ENCODE assay signal across 8 cellular contexts in genomic region chr20:57211949-57212889, GRCh38. TPM values are rescaled to one million over a fixed set of nuclear protein-coding genes. Genes with fewer than 3 reads are reported as not detected.
DNase-seq lines count a peak whose midpoint lies in the region; ATAC-seq, FAIRE-seq and TF ChIP-seq lines count a peak whose summit lies in the region.
"Had no signal": no experiment of that assay in that cellular context is flagged by ENCODE, and none has a peak within 500 bp of the region (broad histone marks: within the 10 kb centered on the region; RNA-seq: fewer than 3 reads in every experiment).

No MANE protein-coding gene starts in this region.

- H3K4me1 Mint-ChIP-seq in activated naive CD4-positive, alpha-beta T cell treated with anti-CD3 and anti-CD28 coated beads for 36 hours (ENCODE audit: low read depth), result no peaks in the 10 kb centered on the region
- H3K4me1 Mint-ChIP-seq in activated T-cell treated with anti-CD3 and anti-CD28 coated beads, Interleukin-2, amount 50 U/mL, for 4 hours (ENCODE audit: low read depth), result no peaks in the 10 kb centered on the region
- H3K4me1 Mint-ChIP-seq: naive B cell had no signal

- H3K4me2 ChIP-seq in K562 (ENCODE audit: insufficient read depth, low read length), result no peak overlapping the region

- TF ChIP-seq RAD21 in K562 (CRISPR knock-in tag; conservative IDR thresholded peaks at IDR 0.05 in 1 of 2, IDR thresholded peaks at IDR 0.05 in 1 of 2), result no peak

- H3K9ac ChIP-seq in K562 (ENCODE audit: insufficient read depth in 1 of 2, low read depth in 2 of 2, low read length in 2 of 2), result no peak overlapping the region
- no peak overlapping the region for H3K9ac ChIP-seq in iPS-18a (ENCODE audit: low read length)

- peaks cover 10% of the 10 kb centered on the region for H3K27me3 Mint-ChIP-seq in activated naive CD4-positive, alpha-beta T cell treated with anti-CD3 and anti-CD28 coated beads for 36 hours (ENCODE audit: low read depth)
- H3K27me3 Mint-ChIP-seq in activated T-cell treated with anti-CD3 and anti-CD28 coated beads, Interleukin-2, amount 50 U/mL, for 4 hours (ENCODE audit: low read depth), result peaks cover 12% of the 10 kb centered on the region

- no peak overlapping the region for H3K27ac Mint-ChIP-seq in activated naive CD4-positive, alpha-beta T cell treated with anti-CD3 and anti-CD28 coated beads for 36 hours
- H3K27ac Mint-ChIP-seq: naive B cell had no signal

- TF ChIP-seq POLR2A in K562 (conservative IDR thresholded peaks at IDR 0.05), result no peak

- no peaks in the 10 kb centered on the region for H3K9me1 ChIP-seq in K562 (ENCODE audit: control insufficient read depth, insufficient read depth, low read length)

- H2AFZ ChIP-seq in K562 (ENCODE audit: low read depth, low read length), result no peak overlapping the region

- DNase-seq in HT-29 (ENCODE audit: low spot score) (peak; percentile 74), K562 (ENCODE audit: extremely low read depth in 1 of 4, low spot score in 3 of 4) (no peak)
- DNase-seq in activated naive CD4-positive, alpha-beta T cell treated with anti-CD3 and anti-CD28 coated beads for 36 hours, result no peak
- DNase-seq in activated naive CD4-positive, alpha-beta T cell (lab: John Stamatoyannopoulos, UW), result no peak
- DNase-seq in activated T-cell treated with anti-CD3 and anti-CD28 coated beads, Interleukin-2, amount 50 U/mL, for 4 hours, result no peak
- DNase-seq: naive B cell had no signal

- H3K4me3 Mint-ChIP-seq in activated naive CD4-positive, alpha-beta T cell treated with anti-CD3 and anti-CD28 coated beads for 36 hours, result no peak overlapping the region
- H3K4me3 Mint-ChIP-seq in activated T-cell treated with anti-CD3 and anti-CD28 coated beads, Interleukin-2, amount 50 U/mL, for 4 hours, result no peak overlapping the region
- H3K4me3 Mint-ChIP-seq: naive B cell had no signal

- no TSS peak for BruUV-seq in K562 (replicated peaks; lab: Mats Ljungman, UMichigan)

- H3K27ac ChIP-seq in K562 (ENCODE audit: extremely low read depth, low read depth, low read length) (no peak overlapping the region), iPS-18a (ENCODE audit: low read length) (no peak overlapping the region), thymus (ENCODE audit: low read depth) (peak overlapping the region; percentile 47)

- H3K4me1 ChIP-seq in K562 (replicated peaks in 1 of 2; ENCODE audit: control insufficient read depth in 2 of 2, insufficient read depth in 2 of 2, low read length in 2 of 2), result peaks cover 0 to 7% of the 10 kb centered on the region in 2 experiments; a peak in 1 of 5 replicates
- peaks cover 31% of the 10 kb centered on the region for H3K4me1 ChIP-seq in iPS-18a (ENCODE audit: control insufficient read depth, low read depth, low read length)
- no peaks in the 10 kb centered on the region for H3K4me1 ChIP-seq in thymus (ENCODE audit: control insufficient read depth, insufficient read depth, low read length)

- H3K27me3 ChIP-seq in K562 (ENCODE audit: control insufficient read depth in 2 of 2, insufficient read depth in 2 of 2, low read length in 2 of 2) (peaks cover 34 to 70% of the 10 kb centered on the region in 2 experiments), iPS-18a (ENCODE audit: control insufficient read depth, insufficient read depth, low read length) (peaks cover 21% of the 10 kb centered on the region), thymus (ENCODE audit: control insufficient read depth, insufficient read depth) (no peaks in the 10 kb centered on the region)

- intact Hi-C loops in K562 (cut with micrococcal nuclease), result no loop called here
- intact Hi-C loops in activated naive CD4-positive, alpha-beta T cell treated with anti-CD3 and anti-CD28 coated beads for 36 hours (cut with micrococcal nuclease), result no loop called here

- H3K9me3 Mint-ChIP-seq in activated naive CD4-positive, alpha-beta T cell treated with anti-CD3 and anti-CD28 coated beads for 36 hours, result peaks cover 3% of the 10 kb centered on the region
- no peaks in the 10 kb centered on the region for H3K9me3 Mint-ChIP-seq in activated T-cell treated with anti-CD3 and anti-CD28 coated beads, Interleukin-2, amount 50 U/mL, for 4 hours

- H4K20me1 ChIP-seq in K562 (replicated peaks; ENCODE audit: control insufficient read depth, insufficient read depth, low read length), result 0 out of 2 replicates have a peak, but pooled peaks cover 5% of the 10 kb centered on the region

- H3K36me3 Mint-ChIP-seq in activated naive CD4-positive, alpha-beta T cell treated with anti-CD3 and anti-CD28 coated beads for 36 hours (ENCODE audit: low read depth), result no peaks in the 10 kb centered on the region
- no peaks in the 10 kb centered on the region for H3K36me3 Mint-ChIP-seq in activated T-cell treated with anti-CD3 and anti-CD28 coated beads, Interleukin-2, amount 50 U/mL, for 4 hours (ENCODE audit: insufficient read depth)

- no peaks in the 10 kb centered on the region for H3K9me3 ChIP-seq in K562 (replicated peaks; ENCODE audit: control insufficient read depth, insufficient read depth, low read depth, low read length)
- H3K9me3 ChIP-seq in iPS-18a (ENCODE audit: control insufficient read depth, low read depth, low read length), result no peaks in the 10 kb centered on the region
- no peaks in the 10 kb centered on the region for H3K9me3 ChIP-seq in thymus (ENCODE audit: control insufficient read depth)

- CTCF ChIA-PET in K562 (lab: Yijun Ruan, JAX; ENCODE audit: low intra/inter-chr PET ratio), result no interaction called here
- CTCF ChIA-PET in activated naive CD4-positive, alpha-beta T cell treated with anti-CD3 and anti-CD28 coated beads for 36 hours (lab: Charles Lee), result interaction anchor here (0.9 kb wide), 1 partner anchor 291 kb away, joined by 3 read pairs; no protein-coding TSS in a partner anchor

- no peaks in the 10 kb centered on the region for H3K79me2 ChIP-seq in K562 (ENCODE audit: control insufficient read depth, insufficient read depth, low read length)

- H3K4me3 ChIP-seq in K562, result no peak overlapping the region
- peak overlapping the region; percentile 17 for H3K4me3 ChIP-seq in iPS-18a (ENCODE audit: low read length)
- H3K4me3 ChIP-seq in thymus (ENCODE audit: low read length), result no peak overlapping the region

- no peak for TF ChIP-seq CTCF in K562 (IDR thresholded peaks at IDR 0.05 in 2 of 3, conservative IDR thresholded peaks at IDR 0.05 in 1 of 3; ENCODE audit: insufficient read depth in 2 of 3, low read depth in 1 of 3, low read length in 3 of 3)

- no peaks in the 10 kb centered on the region for H3K36me3 ChIP-seq in K562 (ENCODE audit: control insufficient read depth, insufficient read depth, low read length)
- H3K36me3 ChIP-seq in iPS-18a (ENCODE audit: control insufficient read depth, low read depth, low read length), result no peaks in the 10 kb centered on the region
- H3K36me3 ChIP-seq in thymus (ENCODE audit: control insufficient read depth, insufficient read depth), result no peaks in the 10 kb centered on the region

- 2% methylated on average over 37 of the region's 38 CpGs for WGBS in K562 (ENCODE audit: insufficient coverage, low coverage, missing lambda C conversion rate)
- 59% methylated on average over 38 of the region's 38 CpGs for WGBS in thymus

- FAIRE-seq in K562 (lab: Jason Lieb, UNC), result no peak

- POLR2A ChIA-PET in K562 (lab: Yijun Ruan, JAX), result interaction anchor here (0.7 to 1.1 kb wide), 4 partner anchors 11 to 117 kb away, joined by 3 to 4 read pairs (median 4); no protein-coding TSS in a partner anchor

- TF ChIP-seq EP300 in K562 (IDR thresholded peaks at IDR 0.05; ENCODE audit: low read length), result no peak

- in situ Hi-C loops in K562 (cut with MboI), result no loop called here

- peak; percentile 34; the same call in 2 of the 3 replicates for ATAC-seq in K562
- no peak for ATAC-seq in activated T-cell treated with anti-CD3 and anti-CD28 coated beads, Interleukin-2, amount 50 U/mL, for 4 hours

TF ChIP-seq in K562, 482 proteins besides CTCF, POLR2A, EP300 and RAD21 (continues in another document):
- 0 out of 2 replicates have a peak, but pooled peaks have one; percentile 10 for TF ChIP-seq JUN (IDR thresholded peaks at IDR 0.05; ENCODE audit: borderline replicate concordance, low read depth, low read length)
- no peak for TF ChIP-seq JUN (CRISPR knock-in tag; IDR thresholded peaks at IDR 0.05; ENCODE audit: borderline replicate concordance)
- peak; percentile 16; the same call in 1 of the 2 replicates for TF ChIP-seq SPI1 (IDR thresholded peaks at IDR 0.05; ENCODE audit: borderline replicate concordance, low read depth, low read length)

RNA-seq across cellular contexts. Expression of gene BMP7, which starts 54.2 kb away (rescaled TPM):
- not detected in 2 replicates for total RNA-seq in HT-29 (2014; rRNA removed; shearing (Covaris generic))
- not detected in 2 replicates for total RNA-seq in K562 (2011; cell fraction: chromatin; rRNA removed; ENCODE audit: low replicate concordance)
- total RNA-seq in K562 (2011; cell fraction: nucleolus; rRNA removed), result not detected in 2 replicates
- not detected in 2 replicates for total RNA-seq in K562 (2011; cell fraction: nucleoplasm; rRNA removed)
- total RNA-seq in K562 (2014; rRNA removed), result not detected in 2 replicates
- total RNA-seq in K562 (2014; rRNA removed; fragmentation: Illumina TruSeq; extraction: Trizol), result not detected in 2 replicates
- not detected in 2 replicates for total RNA-seq in K562 (2015; rRNA removed; fragmentation: Illumina TruSeq; extraction: Trizol)
- total RNA-seq in K562 (2021), result 0.13 and 0.18 TPM in 2 replicates
- polyA plus RNA-seq in K562 (2011; rRNA removed), result not detected in 2 replicates
- not detected in 2 replicates for polyA plus RNA-seq in K562 (2011; cell fraction: cytosol; rRNA removed)
- not detected in 2 replicates for polyA plus RNA-seq in K562 (2011; cell fraction: nucleus; rRNA removed)
- polyA plus RNA-seq in K562 (2012), result 0.07 and 0.15 TPM in 2 replicates
- polyA plus RNA-seq in K562 (2014; fragmentation: Illumina TruSeq; extraction: Trizol), result not detected in 2 replicates
- polyA plus RNA-seq in K562 (2014; fragmentation: Nextera tagmentation; extraction: Ambion mirVana), result not detected
- not detected in 2 replicates for polyA plus RNA-seq in K562 (2014; rRNA removed)
- not detected in 2 replicates for polyA minus RNA-seq in K562 (2011; rRNA and poly(A)+ RNA removed)
- not detected in 2 replicates for polyA minus RNA-seq in K562 (2011; cell fraction: cytosol; rRNA and poly(A)+ RNA removed)
- not detected in 2 replicates for polyA minus RNA-seq in K562 (2011; cell fraction: nucleus; rRNA and poly(A)+ RNA removed)
- 2.4 TPM for polyA plus RNA-seq in thymus
- total RNA-seq in activated naive CD4-positive, alpha-beta T cell treated with anti-CD3 and anti-CD28 coated beads for 36 hours, result not detected
- total RNA-seq in activated T-cell treated with anti-CD3 and anti-CD28 coated beads, Interleukin-2, amount 50 U/mL, for 4 hours, result under 1 TPM in 1 of 3 donors, not detected in 2; 0.08 TPM
